In the genomic region with DNA sequence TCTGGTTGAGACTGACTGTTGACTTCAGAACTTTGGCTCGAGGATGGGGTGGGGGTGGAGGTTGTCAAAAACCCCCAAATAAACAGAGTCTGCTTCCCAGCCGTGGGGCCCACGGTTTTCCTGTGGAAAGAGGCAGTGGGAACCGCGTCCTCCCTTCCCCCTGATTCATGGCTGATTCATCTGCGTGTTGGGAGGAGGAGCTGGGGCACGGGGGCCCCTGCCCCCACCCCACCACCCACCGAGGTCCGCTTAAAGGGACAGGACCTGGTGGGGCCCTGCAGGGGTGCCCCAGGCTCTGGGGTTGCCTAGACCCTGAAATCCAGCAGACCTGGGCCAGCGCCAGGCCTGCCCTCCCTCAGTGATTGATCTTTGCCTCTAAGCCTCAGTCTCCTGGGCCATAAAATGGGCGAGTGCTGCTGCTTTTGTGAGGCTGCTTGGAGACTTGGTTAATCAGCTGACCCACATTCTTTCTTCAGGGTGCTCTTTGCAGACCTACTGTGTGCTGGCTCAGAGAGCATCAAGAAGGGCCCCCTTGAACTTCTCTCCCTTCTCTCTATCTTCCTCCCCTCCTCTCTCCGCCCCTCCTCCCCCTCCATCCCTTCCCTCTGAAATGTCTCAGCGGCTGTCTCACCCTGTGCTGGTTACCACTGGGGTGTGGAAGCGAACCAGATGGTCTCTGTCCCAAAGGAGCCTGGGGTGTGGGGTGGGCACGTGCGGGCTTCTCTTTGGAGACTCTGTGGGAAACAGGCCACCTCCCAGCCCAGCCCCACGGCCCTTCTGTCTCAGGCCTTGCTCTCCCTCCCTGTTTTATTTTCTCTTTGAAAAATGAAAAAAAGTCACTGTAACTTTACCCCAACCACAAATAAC, we compare ENCODE assay signal across 11 cellular contexts. TPM values are rescaled to one million over a fixed set of nuclear protein-coding genes. Genes with fewer than 3 reads are reported as not detected.
DNase-seq lines count a peak whose midpoint lies in the region; ATAC-seq, FAIRE-seq and TF ChIP-seq lines count a peak whose summit lies in the region.
"Had no signal": no experiment of that assay in that cellular context is flagged by ENCODE, and none has a peak within 500 bp of the region (broad histone marks: within the 10 kb centered on the region; RNA-seq: fewer than 3 reads in every experiment).

No MANE protein-coding gene starts in this region.

- H3K18ac ChIP-seq in H9 (ENCODE audit: insufficient read length, low read depth, low read length), result no peak overlapping the region

- H3K23ac ChIP-seq in H9 (ENCODE audit: insufficient read length, low read depth, low read length), result no peak overlapping the region

- H4K20me1 ChIP-seq in H9 (ENCODE audit: control insufficient read depth, insufficient read depth, insufficient read length), result no peaks in the 10 kb centered on the region

- H2BK12ac ChIP-seq in H9 (ENCODE audit: insufficient read length, low read depth, low read length), result no peak overlapping the region

- peak; percentile 41 for ATAC-seq in mucosa of descending colon

- no peak overlapping the region for H3K4ac ChIP-seq in H9 (ENCODE audit: low read depth, low read length)

- H3T11ph ChIP-seq in H9 (ENCODE audit: low read length), result no peak overlapping the region

- TF ChIP-seq CTCF in AG10803 (conservative IDR thresholded peaks at IDR 0.05; ENCODE audit: low read length) (no peak), esophagus muscularis mucosa (IDR thresholded peaks at IDR 0.05) (no peak), mucosa of descending colon (IDR thresholded peaks at IDR 0.05) (no peak), H9 (conservative IDR thresholded peaks at IDR 0.05) (no peak)

- FAIRE-seq in small intestine (lab: Jason Lieb, UNC), result no peak

- no peak overlapping the region for H2BK5ac ChIP-seq in H9 (ENCODE audit: insufficient read length, low read length)

- no peaks in the 10 kb centered on the region for H3K23me2 ChIP-seq in H9 (ENCODE audit: insufficient read length, low read depth, low read length, poor library complexity, severe bottlenecking)

- no peak overlapping the region for H3K9ac ChIP-seq in H9 (ENCODE audit: extremely low read depth, insufficient read length, low read length)

- H3K4me3 ChIP-seq in AG10803 (ENCODE audit: low read length) (no peak overlapping the region), esophagus muscularis mucosa (no peak overlapping the region), mucosa of descending colon (no peak overlapping the region), small intestine (ENCODE audit: low read depth in 1 of 2, low read length in 2 of 2) (no peak overlapping the region)

- H3K56ac ChIP-seq in H9 (ENCODE audit: insufficient read length, low read depth, low read length), result no peak overlapping the region

- TF ChIP-seq EP300 in esophagus muscularis mucosa (IDR thresholded peaks at IDR 0.05), result no peak

- H3K36me3 Mint-ChIP-seq in H9 (ENCODE audit: insufficient read depth in 1 of 3, low read depth in 3 of 3), result no peaks in the 10 kb centered on the region

- no peak overlapping the region for H4K8ac ChIP-seq in H9 (replicated peaks; ENCODE audit: insufficient read length, low read depth, low read length)

- H3K9me3 Mint-ChIP-seq in H9, result no peaks in the 10 kb centered on the region
- H3K9me3 Mint-ChIP-seq: activated T-helper 1 cell treated with anti-CD3 and anti-CD28 coated beads, Interleukin-12 subunit alpha, Interleukin-12 subunit beta, Interleukin-2, Interleukin-4 antibody, amounts not matched to agents 30 ng/mL and 10 ng/mL and 1 ng/mL, durations not matched to agents 14 hours and 24 hours and 36 hours; T-helper 1 cell treated with Interleukin-12 subunit alpha and Interleukin-12 subunit beta and Interleukin-4 antibody, amounts not matched to agents 30 μg/mL and 1 μg/mL, for 36 hours had no signal

- H3K4me2 ChIP-seq in H9 (ENCODE audit: insufficient read depth, insufficient read length, low read length), result no peak overlapping the region

- peak overlapping the region in 1 of 3 experiments; percentile 52; a peak in 1 of 7 replicates for H3K27ac Mint-ChIP-seq in H9
- H3K27ac Mint-ChIP-seq: activated T-helper 1 cell treated with anti-CD3 and anti-CD28 coated beads, Interleukin-12 subunit alpha, Interleukin-12 subunit beta, Interleukin-2, Interleukin-4 antibody, amounts not matched to agents 30 ng/mL and 10 ng/mL and 1 ng/mL, durations not matched to agents 14 hours and 24 hours and 36 hours; T-helper 1 cell treated with Interleukin-12 subunit alpha and Interleukin-12 subunit beta and Interleukin-4 antibody, amounts not matched to agents 30 μg/mL and 1 μg/mL, for 36 hours had no signal

- peak; percentile 88 for DNase-seq in AG10803 (ENCODE audit: low read depth)
- DNase-seq in NCI-H226, result peak; percentile 44
- DNase-seq in esophagus muscularis mucosa (ENCODE audit: extremely low spot score), result no peak
- DNase-seq in mucosa of descending colon, result peak; percentile 31 to 58 (median 37)
- no peak for DNase-seq in NCI-H2107 (lab: John Stamatoyannopoulos, UW)
- no peak for DNase-seq in NCI-H2029 treated with DMSO at 0.1 percent for 48 hours (lab: John Stamatoyannopoulos, UW)
- no peak for DNase-seq in small intestine
- no peak for DNase-seq in H9
- DNase-seq: NCI-H2029 had no signal

- H3K27me3 ChIP-seq in esophagus muscularis mucosa (no peaks in the 10 kb centered on the region), small intestine (ENCODE audit: control insufficient read depth in 2 of 2, insufficient read depth in 2 of 2, low read length in 2 of 2) (no peaks in the 10 kb centered on the region), H9 (ENCODE audit: insufficient read depth, low read length) (no peaks in the 10 kb centered on the region)

- H3K79me1 ChIP-seq in H9 (ENCODE audit: insufficient read depth, low read depth, low read length, poor library complexity, severe bottlenecking), result no peaks in the 10 kb centered on the region

- H3K4me3 Mint-ChIP-seq in H9, result no peak overlapping the region
- H3K4me3 Mint-ChIP-seq: activated T-helper 1 cell treated with anti-CD3 and anti-CD28 coated beads, Interleukin-12 subunit alpha, Interleukin-12 subunit beta, Interleukin-2, Interleukin-4 antibody, amounts not matched to agents 30 ng/mL and 10 ng/mL and 1 ng/mL, durations not matched to agents 14 hours and 24 hours and 36 hours; T-helper 1 cell treated with Interleukin-12 subunit alpha and Interleukin-12 subunit beta and Interleukin-4 antibody, amounts not matched to agents 30 μg/mL and 1 μg/mL, for 36 hours had no signal

- H2AFZ ChIP-seq in H9 (ENCODE audit: low read length), result no peak overlapping the region

- no peak overlapping the region for H2BK15ac ChIP-seq in H9 (ENCODE audit: low read depth, low read length)

- H3K4me1 Mint-ChIP-seq in H9, result peaks cover 0 to 2% of the 10 kb centered on the region in 2 experiments; a peak in 1 of 4 replicates

- H4K5ac ChIP-seq in H9 (ENCODE audit: insufficient read length, low read depth, low read length), result no peak overlapping the region

- H3K36me3 ChIP-seq in esophagus muscularis mucosa (peaks cover 0 to 4% (median 2%) of the 10 kb centered on the region in 4 donors), mucosa of descending colon (ENCODE audit: low read depth) (no peaks in the 10 kb centered on the region), small intestine (ENCODE audit: control insufficient read depth in 2 of 2, insufficient read depth in 2 of 2, low read length in 2 of 2) (no peaks in the 10 kb centered on the region)

- peaks cover 4% of the 10 kb centered on the region for H3K27me3 Mint-ChIP-seq in H9 (ENCODE audit: low read depth)

- intact Hi-C loops in esophagus muscularis mucosa (cut with DNase I), result loop anchor here (5.0 kb wide), 1 partner anchor 39 kb away; no protein-coding TSS in a partner anchor
- intact Hi-C loops in mucosa of descending colon (cut with DNase I, micrococcal nuclease), result no loop called here

- H2BK120ac ChIP-seq in H9 (ENCODE audit: low read depth, low read length, poor library complexity, severe bottlenecking), result no peak overlapping the region

- no peak overlapping the region for H2AK5ac ChIP-seq in H9 (ENCODE audit: insufficient read length, low read length)

- H4K91ac ChIP-seq in H9 (ENCODE audit: insufficient read length, low read depth, low read length), result no peak overlapping the region

- H3K79me2 ChIP-seq in H9 (ENCODE audit: insufficient read depth, low read length), result no peaks in the 10 kb centered on the region

- no peak overlapping the region for H2BK20ac ChIP-seq in H9 (ENCODE audit: low read depth, low read length, poor library complexity, severe bottlenecking)

- no peak for TF ChIP-seq POLR2A in esophagus muscularis mucosa (IDR thresholded peaks at IDR 0.05; ENCODE audit: low read depth)

- H3K27ac ChIP-seq in esophagus muscularis mucosa (replicated peaks in 1 of 4), result peak overlapping the region; percentile 52 to 81 (median 78)
- peak overlapping the region in 1 of 2 donors; percentile 63 for H3K27ac ChIP-seq in small intestine (ENCODE audit: low read depth in 1 of 2, low read length in 1 of 2)
- H3K27ac ChIP-seq in H9 (ENCODE audit: insufficient read length, low read depth, low read length), result no peak overlapping the region

- H3K4me1 ChIP-seq in esophagus muscularis mucosa, result peaks cover 51 to 97% (median 87%) of the 10 kb centered on the region in 4 donors
- H3K4me1 ChIP-seq in mucosa of descending colon (ENCODE audit: low read depth), result no peaks in the 10 kb centered on the region
- no peaks in the 10 kb centered on the region for H3K4me1 ChIP-seq in small intestine (ENCODE audit: control insufficient read depth in 2 of 2, insufficient read depth in 1 of 2, low read depth in 1 of 2, low read length in 1 of 2)
- H3K4me1 ChIP-seq in H9 (ENCODE audit: insufficient read depth, low read length), result no peaks in the 10 kb centered on the region

- H3K9me3 ChIP-seq in esophagus muscularis mucosa, result no peaks in the 10 kb centered on the region
- no peaks in the 10 kb centered on the region for H3K9me3 ChIP-seq in mucosa of descending colon
- no peaks in the 10 kb centered on the region for H3K9me3 ChIP-seq in small intestine (ENCODE audit: control insufficient read depth, low read depth)
- no peaks in the 10 kb centered on the region for H3K9me3 ChIP-seq in H9 (ENCODE audit: control insufficient read depth, low read depth, low read length)

- no peak overlapping the region for H3K14ac ChIP-seq in H9 (ENCODE audit: insufficient read depth, low read length)

- WGBS in esophagus muscularis mucosa, result 32% methylated on average over 12 of the region's 17 CpGs
- 31 to 37% (median 35%) methylated on average over 17 of the region's 17 CpGs for WGBS in small intestine, 3 donors
- WGBS in H9 (ENCODE audit: extremely low coverage, insufficient read length, low lambda C conversion rate), result no CpG with 5 or more reads among the region's 17 CpGs

RNA-seq across cellular contexts. Expression of a gene that starts 9.1 kb away (rescaled TPM):
- total RNA-seq in esophagus muscularis mucosa, result 10 to 100 TPM; 56.1 to 82.2 (median 67.2) TPM
- 10 to 100 TPM in 1 of 3 donors, 1 to 10 TPM in 2; 2.5 to 18.5 (median 4.2) TPM for total RNA-seq in mucosa of descending colon
- polyA plus RNA-seq in small intestine, result 10 to 100 TPM in 1 of 3 donors, 1 to 10 TPM in 1, under 1 TPM in 1; 0.67 to 13.2 (median 3.8) TPM
- 2.9 and 3.0 TPM in 2 replicates for total RNA-seq in H9 (2021)
- total RNA-seq: activated T-helper 1 cell treated with anti-CD3 and anti-CD28 coated beads, Interleukin-12 subunit alpha, Interleukin-12 subunit beta, Interleukin-2, Interleukin-4 antibody, amounts not matched to agents 30 ng/mL and 10 ng/mL and 1 ng/mL, durations not matched to agents 14 hours and 24 hours and 36 hours had no signal

Comparison
In these comparisons a context has a peak if more than half of its experiments do, and no peak if none do; other contexts are left out.
1. DNase-seq: peak in AG10803 (single experiment), NCI-H226 (single experiment) and mucosa of descending colon (3 of 3); none in esophagus muscularis mucosa (single experiment), NCI-H2107 (single experiment), NCI-H2029 treated with DMSO at 0.1 percent for 48 hours (single experiment), small intestine (single experiment) and H9 (single experiment).